Comparison of ENCODE assay signal across 11 cellular contexts in genomic region chr18:48208432-48208948, GRCh38.
"Had no signal": no experiment of that assay in that cellular context is flagged by ENCODE, and none has a peak within 500 bp of the region (broad histone marks: within the 10 kb centered on the region; RNA-seq: fewer than 3 reads in every experiment).

No MANE protein-coding gene starts in this region.

- DNase-seq: activated CD4-positive, alpha-beta T cell treated with anti-CD3 and anti-CD28 coated beads, Interleukin-2, amount 50 U/mL, for 1 hour; activated naive CD4-positive, alpha-beta T cell treated with anti-CD3 and anti-CD28 coated beads for 36 hours; activated T-cell treated with anti-CD3 and anti-CD28 coated beads for 4 hours; hypothalamus; kidney glomerular epithelial cell; stimulated activated CD4-positive, alpha-beta T cell treated with anti-CD3 and anti-CD28 coated beads, Interleukin-4, amount 100 ng/mL, for 1 hour had no signal

- H3K4me1 ChIP-seq: esophagus muscularis mucosa had no signal

- H3K9me3 ChIP-seq: esophagus muscularis mucosa had no signal

- H3K9me3 Mint-ChIP-seq: activated naive CD4-positive, alpha-beta T cell treated with anti-CD3 and anti-CD28 coated beads for 36 hours; activated T-helper 17 cell treated with anti-CD3 and anti-CD28 coated beads, Interleukin-2, amount 50 U/mL, for 72 hours had no signal

- H3K27ac ChIP-seq: cardiac muscle cell, esophagus muscularis mucosa had no signal

- H3K4me3 ChIP-seq: cardiac muscle cell, esophagus muscularis mucosa had no signal

- H3K27me3 ChIP-seq: cardiac muscle cell, esophagus muscularis mucosa had no signal

- H3K27ac Mint-ChIP-seq: activated naive CD4-positive, alpha-beta T cell treated with anti-CD3 and anti-CD28 coated beads for 36 hours; activated T-helper 17 cell treated with anti-CD3 and anti-CD28 coated beads, Interleukin-2, amount 50 U/mL, for 72 hours; stimulated activated naive CD8-positive, alpha-beta T cell treated with anti-CD3 and anti-CD28 coated beads, Interleukin-15, Interleukin-2, amounts not matched to agents 100 ng/mL and 50 ng/mL, for 24 hours had no signal

- H3K4me3 Mint-ChIP-seq: activated naive CD4-positive, alpha-beta T cell treated with anti-CD3 and anti-CD28 coated beads for 36 hours; activated T-helper 17 cell treated with anti-CD3 and anti-CD28 coated beads, Interleukin-2, amount 50 U/mL, for 72 hours; neural crest cell; stimulated activated naive CD8-positive, alpha-beta T cell treated with anti-CD3 and anti-CD28 coated beads, Interleukin-15, Interleukin-2, amounts not matched to agents 100 ng/mL and 50 ng/mL, for 24 hours had no signal

- H3K36me3 ChIP-seq: cardiac muscle cell, esophagus muscularis mucosa had no signal

- H3K4me1 Mint-ChIP-seq: activated T-helper 17 cell treated with anti-CD3 and anti-CD28 coated beads, Interleukin-2, amount 50 U/mL, for 72 hours; neural crest cell had no signal

- ATAC-seq: activated T-helper 17 cell treated with anti-CD3 and anti-CD28 coated beads, Interleukin-2, amount 50 U/mL, for 72 hours had no signal
